Comparison of ENCODE assay signal across 8 cellular contexts in the genomic region with DNA sequence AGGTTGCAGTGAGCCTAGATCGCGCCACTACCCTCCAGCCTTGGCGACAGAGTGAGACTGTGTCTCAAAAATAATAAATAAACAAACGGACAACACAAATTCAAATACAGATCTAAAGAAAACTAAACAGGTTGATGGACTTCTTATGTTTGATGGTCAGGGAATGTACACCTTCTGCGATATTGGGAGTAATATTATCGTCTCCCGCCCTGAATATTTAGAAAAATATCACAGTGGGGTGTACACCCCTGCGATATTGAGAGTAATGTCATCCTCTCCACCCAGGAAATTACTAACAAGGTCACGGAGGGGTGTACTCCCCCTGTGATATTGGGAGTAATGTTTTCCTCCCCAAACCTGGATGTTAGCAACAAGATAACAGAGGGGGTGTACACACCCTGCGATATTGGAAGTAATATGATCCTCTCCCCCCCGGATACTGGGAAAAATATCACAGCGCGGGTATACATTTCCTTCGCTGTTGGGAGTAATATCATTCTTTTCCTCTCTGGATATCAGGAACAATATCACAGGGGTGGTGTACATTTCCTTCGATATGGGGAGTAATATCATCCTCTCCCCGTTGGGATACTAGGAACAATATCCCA. TPM values are rescaled to one million over a fixed set of nuclear protein-coding genes. Genes with fewer than 3 reads are reported as not detected.
DNase-seq lines count a peak whose midpoint lies in the region; ATAC-seq and TF ChIP-seq lines count a peak whose summit lies in the region.

No MANE protein-coding gene starts in this region.

- peak overlapping the region; percentile 97 to 100 (median 98) for H3K4me3 Mint-ChIP-seq in CD4-positive, CD25-positive, alpha-beta regulatory T cell

- no peaks in the 10 kb centered on the region for H3K9me3 Mint-ChIP-seq in CD4-positive, CD25-positive, alpha-beta regulatory T cell

- H3K9ac ChIP-seq in NT2/D1 (ENCODE audit: insufficient read length, low read depth) (peak overlapping the region; percentile 99), endocrine pancreas (ENCODE audit: control insufficient read depth, insufficient read depth, low read length) (peak overlapping the region; percentile 92)

- peaks cover 10% of the 10 kb centered on the region for H3K36me3 Mint-ChIP-seq in CD4-positive, CD25-positive, alpha-beta regulatory T cell

- H3K27me3 ChIP-seq in CD4-positive, CD25-positive, alpha-beta regulatory T cell (ENCODE audit: control insufficient read depth, insufficient read depth, low read length), result no peaks in the 10 kb centered on the region
- no peaks in the 10 kb centered on the region for H3K27me3 ChIP-seq in NT2/D1 (ENCODE audit: insufficient read depth, insufficient read length)
- no peaks in the 10 kb centered on the region for H3K27me3 ChIP-seq in endocrine pancreas (ENCODE audit: control insufficient read depth, insufficient read depth, low read length)
- peaks cover 31% of the 10 kb centered on the region for H3K27me3 ChIP-seq in neutrophil

- peaks cover 4 to 32% (median 18%) of the 10 kb centered on the region in 4 donors for H3K4me1 Mint-ChIP-seq in CD4-positive, CD25-positive, alpha-beta regulatory T cell

- no peaks in the 10 kb centered on the region for H3K9me3 ChIP-seq in CD4-positive, CD25-positive, alpha-beta regulatory T cell (ENCODE audit: control insufficient read depth in 2 of 2, low read length in 2 of 2)
- H3K9me3 ChIP-seq in NT2/D1 (ENCODE audit: insufficient read depth, low read length) (no peaks in the 10 kb centered on the region), endocrine pancreas (ENCODE audit: control insufficient read depth, low read length) (no peaks in the 10 kb centered on the region), neutrophil (no peaks in the 10 kb centered on the region)

- DNase-seq in CD4-positive, CD25-positive, alpha-beta regulatory T cell, result peak in 1 of 3 donors; percentile 6
- DNase-seq in NT2/D1 (ENCODE audit: low read depth, low spot score) (no peak), NCI-H2227 treated with DMSO at 0.1 percent for 48 hours (lab: John Stamatoyannopoulos, UW) (no peak), AG08395 (ENCODE audit: low spot score) (no peak)
- DNase-seq in stimulated activated CD4-positive, alpha-beta T cell treated with anti-CD3 and anti-CD28 coated beads, Interleukin-15, amount 100 ng/mL, for 24 hours, result no peak

- peak overlapping the region; percentile 86 for H3K4me3 ChIP-seq in CD4-positive, CD25-positive, alpha-beta regulatory T cell (ENCODE audit: low read depth, low read length)
- H3K4me3 ChIP-seq in NT2/D1 (ENCODE audit: insufficient read length, low read depth), result peak overlapping the region; percentile 99
- peak overlapping the region; percentile 67 for H3K4me3 ChIP-seq in endocrine pancreas (ENCODE audit: control insufficient read depth, insufficient read depth, low read length)
- peak overlapping the region; percentile 77 to 79 for H3K4me3 ChIP-seq in neutrophil (ENCODE audit: low read depth in 1 of 2, low read length in 1 of 2)

- H3K27ac Mint-ChIP-seq in CD4-positive, CD25-positive, alpha-beta regulatory T cell, result peak overlapping the region in 2 of 3 donors; percentile 96 to 98

- peaks cover 29% of the 10 kb centered on the region for H3K4me1 ChIP-seq in CD4-positive, CD25-positive, alpha-beta regulatory T cell (ENCODE audit: control insufficient read depth, insufficient read depth, low read length, poor library complexity, severe bottlenecking)
- H3K4me1 ChIP-seq in NT2/D1 (ENCODE audit: insufficient read depth, insufficient read length) (no peaks in the 10 kb centered on the region), endocrine pancreas (ENCODE audit: control insufficient read depth, insufficient read depth, low read length) (no peaks in the 10 kb centered on the region), neutrophil (ENCODE audit: control insufficient read depth in 1 of 2, insufficient read depth in 1 of 2, low read depth in 1 of 2, low read length in 1 of 2) (peaks cover 12 to 17% of the 10 kb centered on the region in 2 experiments)

- ATAC-seq in CD4-positive, CD25-positive, alpha-beta regulatory T cell (ENCODE audit: low read depth in 2 of 2), result no peak
- no peak for ATAC-seq in GM21423 (IDR thresholded peaks at IDR 0.05; ENCODE audit: unreplicated experiment)

- peak overlapping the region; percentile 90 for H3K27ac ChIP-seq in CD4-positive, CD25-positive, alpha-beta regulatory T cell (ENCODE audit: insufficient read depth, low read length, poor library complexity, severe bottlenecking)
- no peak overlapping the region for H3K27ac ChIP-seq in neutrophil

- peaks cover 4% of the 10 kb centered on the region for H3K27me3 Mint-ChIP-seq in CD4-positive, CD25-positive, alpha-beta regulatory T cell

- TF ChIP-seq CTCF in neutrophil (IDR thresholded peaks at IDR 0.05), result no peak

- peaks cover 7% of the 10 kb centered on the region for H3K36me3 ChIP-seq in CD4-positive, CD25-positive, alpha-beta regulatory T cell (ENCODE audit: control insufficient read depth, insufficient read depth, low read length)
- peaks cover 20% of the 10 kb centered on the region for H3K36me3 ChIP-seq in NT2/D1 (ENCODE audit: insufficient read depth, insufficient read length, low read length)
- no peaks in the 10 kb centered on the region for H3K36me3 ChIP-seq in endocrine pancreas (ENCODE audit: control insufficient read depth, insufficient read depth, low read length)
- H3K36me3 ChIP-seq in neutrophil, result no peaks in the 10 kb centered on the region

RNA-seq across cellular contexts. Expression of a gene that starts 1.4 kb away (rescaled TPM):
- 21.8 TPM for total RNA-seq in CD4-positive, CD25-positive, alpha-beta regulatory T cell
- polyA plus RNA-seq in CD4-positive, CD25-positive, alpha-beta regulatory T cell, result 10 to 100 TPM; 49.1 to 62.1 (median 57.4) TPM

RNA-seq across cellular contexts. Expression of a gene that starts 28.2 kb away (rescaled TPM):
- 0.37 TPM for total RNA-seq in CD4-positive, CD25-positive, alpha-beta regulatory T cell
- polyA plus RNA-seq in CD4-positive, CD25-positive, alpha-beta regulatory T cell, result 1 to 10 TPM in 1 of 4 donors, under 1 TPM in 3; 0.27 to 1.1 (median 0.46) TPM
